ENCODE assay signal across 8 cellular contexts in genomic region chr1:156193488-156194299, GRCh38. TPM values are rescaled to one million over a fixed set of nuclear protein-coding genes. Genes with fewer than 3 reads are reported as not detected.
DNase-seq lines count a peak whose midpoint lies in the region; ATAC-seq lines count a peak whose summit lies in the region.

Gene SLC25A44 (plus strand): TSS chr1:156194104. CDS start chr1:156199848, 5,744 bp downstream.

- peaks cover 3 to 7% (median 4%) of the 10 kb centered on the region in 3 donors for H3K9me3 Mint-ChIP-seq in IgD-negative memory B cell

- DNase-seq in DMS153 treated with DMSO at 0.1 percent for 48 hours (lab: John Stamatoyannopoulos, UW; ENCODE audit: unreplicated experiment) (peak; percentile 99), OCI-M2 (lab: John Stamatoyannopoulos, UW; ENCODE audit: unreplicated experiment) (peak; percentile 90), activated T-cell treated with anti-CD3 and anti-CD28 coated beads for 4 hours (peak; percentile 92), epidermal melanocyte (ENCODE audit: insufficient read length, low spot score) (peak; percentile 93), middle frontal gyrus (ENCODE audit: extremely low spot score, low spot score) (peak; percentile 98)
- DNase-seq in stimulated activated CD8-positive, alpha-beta memory T cell treated with anti-CD3 and anti-CD28 coated beads, Interleukin-2, amount 100 ng/mL, for 48 hours (ENCODE audit: low read depth in 2 of 2): peak; percentile 84 to 93

- H3K36me3 Mint-ChIP-seq in IgD-negative memory B cell: peaks cover 8% of the 10 kb centered on the region

- peak within 1 kb of the TSS; percentile 86 to 97 (median 95) for H3K27ac Mint-ChIP-seq in IgD-negative memory B cell

- peak within 1 kb of the TSS; percentile 95 to 99 (median 98) for H3K4me3 Mint-ChIP-seq in IgD-negative memory B cell

- no peaks in the 10 kb centered on the region for H3K27me3 Mint-ChIP-seq in IgD-negative memory B cell

- H3K4me1 Mint-ChIP-seq in IgD-negative memory B cell: peaks cover 16 to 34% (median 19%) of the 10 kb centered on the region in 3 donors

- peak; percentile 94 for ATAC-seq in GM21529 (IDR thresholded peaks at IDR 0.05; ENCODE audit: unreplicated experiment)

RNA-seq across cellular contexts. Expression of gene SLC25A44, which starts in this region (rescaled TPM):
- polyA plus RNA-seq in IgD-negative memory B cell: 16.6 TPM

Comparison
In these comparisons a context has a peak if more than half of its experiments do, and no peak if none do; other contexts are left out.
1. Peak in every context shown above with its lines: DNase-seq and ATAC-seq.